In the genomic region with DNA sequence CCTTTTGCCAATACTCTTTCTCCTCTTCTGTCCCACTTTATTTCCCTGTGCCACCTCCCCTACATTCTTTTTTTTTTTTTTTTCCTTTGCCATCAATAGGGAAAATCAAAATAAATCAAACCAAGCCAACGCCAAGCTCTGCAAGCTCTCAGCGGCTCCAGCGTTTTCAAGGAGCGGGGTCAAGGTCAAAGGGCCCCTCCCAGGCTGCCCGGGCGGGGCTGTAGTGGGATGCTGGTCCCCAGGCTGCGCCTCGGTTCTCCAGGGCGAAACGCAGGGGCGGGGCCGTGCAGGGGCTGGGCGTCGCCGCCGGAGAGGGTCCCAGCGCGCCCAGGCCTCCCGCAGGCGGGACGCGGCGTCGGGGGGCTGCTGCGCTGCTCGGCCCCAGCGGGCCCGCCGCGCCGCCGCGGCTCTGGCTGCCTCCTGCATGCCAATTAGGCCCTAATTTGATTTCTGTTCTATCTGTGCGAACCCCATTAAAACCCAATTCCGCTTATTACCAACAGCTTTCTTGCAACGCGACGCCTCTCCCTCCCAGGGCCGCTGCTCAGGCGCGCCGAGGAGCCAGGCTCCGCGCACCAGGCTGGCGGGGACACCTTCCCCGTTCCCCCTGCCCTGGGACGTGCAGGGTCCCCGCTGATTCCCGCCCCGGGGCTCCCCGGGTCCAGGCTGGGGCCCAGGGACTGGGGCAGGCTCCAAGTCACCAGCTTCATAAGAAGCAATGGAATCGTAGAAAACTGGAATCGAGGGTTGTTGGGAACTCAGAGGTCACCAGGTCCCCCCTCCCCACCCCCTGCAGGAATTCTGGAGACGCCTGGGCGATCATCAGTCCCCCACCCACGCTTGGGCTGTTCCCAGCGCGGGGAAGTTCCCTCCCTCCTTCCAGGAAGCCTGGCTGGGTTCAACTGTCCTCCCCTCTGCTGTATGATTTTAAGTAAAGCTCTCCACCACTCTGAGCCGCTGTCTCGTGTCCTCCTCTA, we compare ENCODE assay signal across 8 cellular contexts. TPM values are rescaled to one million over a fixed set of nuclear protein-coding genes. Genes with fewer than 3 reads are reported as not detected.
DNase-seq lines count a peak whose midpoint lies in the region; ATAC-seq and TF ChIP-seq lines count a peak whose summit lies in the region.

No MANE protein-coding gene starts in this region.

- H3K27me3 ChIP-seq in CD8-positive, alpha-beta memory T cell (ENCODE audit: insufficient read depth, low read length, poor library complexity, severe bottlenecking): no peaks in the 10 kb centered on the region
- no peaks in the 10 kb centered on the region for H3K27me3 ChIP-seq in Karpas-422 (ENCODE audit: low read length)
- no peaks in the 10 kb centered on the region for H3K27me3 ChIP-seq in right lobe of liver

- H4K20me1 ChIP-seq in Karpas-422 (ENCODE audit: insufficient read depth, low read depth, low read length): no peaks in the 10 kb centered on the region

- H3K27ac Mint-ChIP-seq in CD8-positive, alpha-beta memory T cell: peak overlapping the region in 1 of 8 donors; percentile 59
- no peak overlapping the region for H3K27ac Mint-ChIP-seq in stimulated activated naive CD8-positive, alpha-beta T cell treated with anti-CD3 and anti-CD28 coated beads, Interleukin-15, amount 100 ng/mL, for 72 hours

- intact Hi-C loops in right lobe of liver (cut with DNase I): no loop called here

- no peaks in the 10 kb centered on the region for H3K9me2 ChIP-seq in Karpas-422 (replicated peaks; ENCODE audit: insufficient read depth, low read length)

- no peaks in the 10 kb centered on the region for H3K9me3 ChIP-seq in CD8-positive, alpha-beta memory T cell (ENCODE audit: low read length)
- H3K9me3 ChIP-seq in Karpas-422 (ENCODE audit: low read length) (no peaks in the 10 kb centered on the region), right lobe of liver (no peaks in the 10 kb centered on the region)

- no peak for TF ChIP-seq POLR2A in right lobe of liver (IDR thresholded peaks at IDR 0.05)

- peaks cover 15 to 17% of the 10 kb centered on the region in 2 donors for H3K27me3 Mint-ChIP-seq in CD8-positive, alpha-beta memory T cell
- peaks cover 23% of the 10 kb centered on the region for H3K27me3 Mint-ChIP-seq in stimulated activated naive CD8-positive, alpha-beta T cell treated with anti-CD3 and anti-CD28 coated beads, Interleukin-15, amount 100 ng/mL, for 72 hours

- TF ChIP-seq CTCF in cardiac fibroblast (IDR thresholded peaks at IDR 0.05; ENCODE audit: low read depth, low read length): no peak
- TF ChIP-seq CTCF in right lobe of liver (IDR thresholded peaks at IDR 0.05): no peak

- H3K4me3 ChIP-seq in CD8-positive, alpha-beta memory T cell (ENCODE audit: low read length): no peak overlapping the region
- H3K4me3 ChIP-seq in Karpas-422 (ENCODE audit: low read length): peak overlapping the region; percentile 56
- peak overlapping the region; percentile 15 to 39 for H3K4me3 ChIP-seq in cardiac fibroblast (replicated peaks in 1 of 2; ENCODE audit: low read depth in 2 of 2, low read length in 2 of 2)
- H3K4me3 ChIP-seq in right lobe of liver: peak overlapping the region in 2 of 3 donors; percentile 31 to 33

- H3K9me3 Mint-ChIP-seq in CD8-positive, alpha-beta memory T cell: no peaks in the 10 kb centered on the region
- no peaks in the 10 kb centered on the region for H3K9me3 Mint-ChIP-seq in stimulated activated naive CD8-positive, alpha-beta T cell treated with anti-CD3 and anti-CD28 coated beads, Interleukin-15, amount 100 ng/mL, for 72 hours

- no peaks in the 10 kb centered on the region for H3K36me3 Mint-ChIP-seq in CD8-positive, alpha-beta memory T cell

- ATAC-seq in right lobe of liver (peak; percentile 25 to 62 (median 37)), HG03354 (IDR thresholded peaks at IDR 0.05; ENCODE audit: poor library complexity, severe bottlenecking, unreplicated experiment) (no peak)
- ATAC-seq in stimulated activated naive CD8-positive, alpha-beta T cell treated with anti-CD3 and anti-CD28 coated beads, Interleukin-15, amount 100 ng/mL, for 72 hours: peak; percentile 78

- POLR2A ChIA-PET in CD8-positive, alpha-beta memory T cell (lab: Charles Lee): no interaction called here

- H3K4me1 ChIP-seq in CD8-positive, alpha-beta memory T cell (ENCODE audit: insufficient read depth, low read length): no peaks in the 10 kb centered on the region
- peaks cover 11% of the 10 kb centered on the region for H3K4me1 ChIP-seq in Karpas-422 (ENCODE audit: low read length)
- no peaks in the 10 kb centered on the region for H3K4me1 ChIP-seq in right lobe of liver

- DNase-seq in CD8-positive, alpha-beta memory T cell: no peak
- DNase-seq in Karpas-422 (peak; percentile 75), cardiac fibroblast (ENCODE audit: low read depth in 2 of 2) (peak in 1 of 2 donors; percentile 67), right lobe of liver (peak in 1 of 3 donors; percentile 50), NCI-H2029 (lab: John Stamatoyannopoulos, UW) (no peak), occipital lobe (lab: John Stamatoyannopoulos, UW) (no peak)
- DNase-seq in stimulated activated naive CD8-positive, alpha-beta T cell treated with anti-CD3 and anti-CD28 coated beads, Interleukin-15, amount 100 ng/mL, for 72 hours: peak in 1 of 2 donors; percentile 23

- H3K4me3 Mint-ChIP-seq in CD8-positive, alpha-beta memory T cell: peak overlapping the region in 4 of 7 donors; percentile 56 to 74 (median 62)
- peak overlapping the region; percentile 57 to 78 for H3K4me3 Mint-ChIP-seq in stimulated activated naive CD8-positive, alpha-beta T cell treated with anti-CD3 and anti-CD28 coated beads, Interleukin-15, amount 100 ng/mL, for 72 hours

- peaks cover 4 to 9% (median 5%) of the 10 kb centered on the region in 3 donors for H3K4me1 Mint-ChIP-seq in CD8-positive, alpha-beta memory T cell
- H3K4me1 Mint-ChIP-seq in stimulated activated naive CD8-positive, alpha-beta T cell treated with anti-CD3 and anti-CD28 coated beads, Interleukin-15, amount 100 ng/mL, for 72 hours: peaks cover 13% of the 10 kb centered on the region

- CTCF ChIA-PET in CD8-positive, alpha-beta memory T cell (lab: Charles Lee): interaction anchor here (0.9 to 1.5 kb wide), 2 partner anchors 50 to 52 kb away, joined by 3 to 4 read pairs; partner anchors contain the start of gene MAP1LC3B2

- 4% methylated on average over 26 of the region's 60 CpGs for WGBS in right lobe of liver (ENCODE audit: insufficient coverage, low coverage, low lambda C conversion rate, missing lambda C conversion rate)

- H3K4me2 ChIP-seq in Karpas-422 (ENCODE audit: low read depth, low read length, poor library complexity, severe bottlenecking): peak overlapping the region; percentile 65

- H3K36me3 ChIP-seq in CD8-positive, alpha-beta memory T cell (ENCODE audit: insufficient read depth, low read length): no peaks in the 10 kb centered on the region
- H3K36me3 ChIP-seq in Karpas-422 (ENCODE audit: insufficient read depth, low read length) (no peaks in the 10 kb centered on the region), right lobe of liver (no peaks in the 10 kb centered on the region)

- no peaks in the 10 kb centered on the region for H3K79me2 ChIP-seq in Karpas-422 (ENCODE audit: low read length)

- peak overlapping the region; percentile 63 for H3K9ac ChIP-seq in Karpas-422 (ENCODE audit: low read length)

- H2AFZ ChIP-seq in Karpas-422 (ENCODE audit: low read length): peak overlapping the region; percentile 74; the same call in 1 of the 2 replicates

- no peak overlapping the region for H3K27ac ChIP-seq in CD8-positive, alpha-beta memory T cell (ENCODE audit: low read depth, low read length)
- H3K27ac ChIP-seq in Karpas-422 (ENCODE audit: low read length) (no peak overlapping the region), right lobe of liver (no peak overlapping the region)

RNA-seq across cellular contexts. Expression of gene MAP1LC3B2, which starts 50.7 kb away (rescaled TPM):
- 1 to 10 TPM in 1 of 2 experiments, under 1 TPM in 1; 0.96 to 1.7 TPM for total RNA-seq in CD8-positive, alpha-beta memory T cell
- 5.8 TPM for polyA plus RNA-seq in CD8-positive, alpha-beta memory T cell
- total RNA-seq in Karpas-422 (2014; rRNA removed; shearing (Covaris generic); ENCODE audit: low replicate concordance): 0.32 and 0.71 TPM in 2 replicates
- 1 to 10 TPM in 1 of 6 experiments, under 1 TPM in 2, not detected in 3; 0.59 to 1.0 (median 0.70) TPM for total RNA-seq in right lobe of liver
- 0.62 TPM for total RNA-seq in occipital lobe
